Comparison of ENCODE assay signal across 1 cellular context in the genomic region with DNA sequence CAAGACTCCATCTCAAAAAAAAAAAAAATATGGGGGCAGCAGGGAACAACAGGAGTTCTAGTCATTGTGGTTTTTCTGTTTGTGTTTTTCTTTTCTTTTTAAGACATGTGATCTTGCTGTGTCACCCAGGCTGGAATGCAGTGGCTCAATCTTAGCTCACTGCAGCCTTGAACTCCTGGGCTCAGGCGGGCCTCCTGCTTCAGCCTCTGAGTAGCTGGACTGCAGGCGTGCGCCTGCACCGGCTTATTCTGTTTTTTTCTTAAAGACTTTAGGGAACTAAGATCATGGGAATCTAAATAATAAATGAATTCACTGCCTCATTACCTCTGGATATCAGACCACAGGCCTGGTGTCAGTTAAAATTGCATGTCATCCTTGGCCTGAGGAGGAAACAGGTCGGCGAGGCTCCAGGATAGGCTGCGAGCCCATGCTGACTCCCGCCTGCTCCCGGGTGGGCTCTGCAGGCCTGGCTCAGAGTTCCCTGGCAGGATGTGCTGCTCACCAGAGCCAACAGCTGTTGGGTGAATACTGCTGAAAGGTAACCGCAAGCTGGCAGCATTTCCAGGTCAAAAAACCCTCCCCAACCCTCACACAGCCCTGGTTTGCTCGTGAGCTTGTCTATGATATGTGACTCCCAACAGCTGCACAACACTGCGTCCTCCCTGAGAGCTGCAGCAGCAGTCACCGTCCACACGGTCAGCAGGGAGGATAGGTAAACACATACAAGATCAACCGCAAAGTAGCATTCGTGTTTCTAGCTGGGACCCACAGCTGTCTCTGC.
TF ChIP-seq lines count a peak whose summit lies in the region.

No MANE protein-coding gene starts in this region.

TF ChIP-seq in IMR-90, 13 proteins besides CTCF, POLR2A, EP300 and RAD21 (continued from another document):
- TF ChIP-seq ELK1 (IDR thresholded peaks at IDR 0.05; ENCODE audit: borderline replicate concordance, low read depth, low read length) (no peak), CHD1 (IDR thresholded peaks at IDR 0.05; ENCODE audit: low read depth, low read length) (no peak), CEBPB (IDR thresholded peaks at IDR 0.05; ENCODE audit: low read depth, low read length) (peak; percentile 40; the same call in 1 of the 2 replicates), RFX5 (IDR thresholded peaks at IDR 0.05; ENCODE audit: low read depth, low read length) (no peak)
